In genomic region chr17:1431631-1432104, GRCh38 we compare ENCODE assay signal across 22 cellular contexts. TPM values are rescaled to one million over a fixed set of nuclear protein-coding genes. Genes with fewer than 3 reads are reported as not detected.
DNase-seq lines count a peak whose midpoint lies in the region; ATAC-seq and TF ChIP-seq lines count a peak whose summit lies in the region.
"Had no signal": no experiment of that assay in that cellular context is flagged by ENCODE, and none has a peak within 500 bp of the region (broad histone marks: within the 10 kb centered on the region; RNA-seq: fewer than 3 reads in every experiment).

No MANE protein-coding gene starts in this region.

- H3K27me3 Mint-ChIP-seq in HFFc6 (ENCODE audit: insufficient read depth) (peaks cover 2% of the 10 kb centered on the region), memory B cell (no peaks in the 10 kb centered on the region)
- H3K27me3 Mint-ChIP-seq: activated CD4-positive, alpha-beta T cell treated with anti-CD3 and anti-CD28 coated beads, Interleukin-2, amount 10 ng/mL, durations not matched to agents 24 days and 14 days had no signal

- H3K4me3 ChIP-seq in GM06990 (replicated peaks; ENCODE audit: low read depth, low read length) = no peak overlapping the region
- H3K4me3 ChIP-seq: cardiac muscle cell, gastrocnemius medialis, mucosa of descending colon, spleen, tibial artery had no signal

- H3K4me3 Mint-ChIP-seq in HFFc6 (no peak overlapping the region), memory B cell (no peak overlapping the region)
- H3K4me3 Mint-ChIP-seq: activated CD4-positive, alpha-beta T cell treated with anti-CD3 and anti-CD28 coated beads, Interleukin-2, amount 10 ng/mL, durations not matched to agents 24 days and 14 days; activated T-helper 1 cell treated with anti-CD3 and anti-CD28 coated beads, Interleukin-12 subunit alpha, Interleukin-12 subunit beta, Interleukin-2, Interleukin-4 antibody, amounts not matched to agents 30 ng/mL and 10 ng/mL and 1 ng/mL, durations not matched to agents 14 hours and 24 hours and 36 hours had no signal

- H3K27ac Mint-ChIP-seq in HFFc6 (peak overlapping the region; percentile 40; the same call in 1 of the 2 replicates), memory B cell (peak overlapping the region; percentile 69)
- H3K27ac Mint-ChIP-seq: activated CD4-positive, alpha-beta T cell treated with anti-CD3 and anti-CD28 coated beads, Interleukin-2, amount 10 ng/mL, durations not matched to agents 24 days and 14 days; activated T-helper 1 cell treated with anti-CD3 and anti-CD28 coated beads, Interleukin-12 subunit alpha, Interleukin-12 subunit beta, Interleukin-2, Interleukin-4 antibody, amounts not matched to agents 30 ng/mL and 10 ng/mL and 1 ng/mL, durations not matched to agents 14 hours and 24 hours and 36 hours had no signal

- H3K9me3 Mint-ChIP-seq in HFFc6 = no peaks in the 10 kb centered on the region
- no peaks in the 10 kb centered on the region for H3K9me3 Mint-ChIP-seq in memory B cell
- H3K9me3 Mint-ChIP-seq: activated CD4-positive, alpha-beta T cell treated with anti-CD3 and anti-CD28 coated beads, Interleukin-2, amount 10 ng/mL, durations not matched to agents 24 days and 14 days; activated T-helper 1 cell treated with anti-CD3 and anti-CD28 coated beads, Interleukin-12 subunit alpha, Interleukin-12 subunit beta, Interleukin-2, Interleukin-4 antibody, amounts not matched to agents 30 ng/mL and 10 ng/mL and 1 ng/mL, durations not matched to agents 14 hours and 24 hours and 36 hours had no signal

- peaks cover 26% of the 10 kb centered on the region for H3K4me1 Mint-ChIP-seq in HFFc6 (ENCODE audit: low read depth)
- peaks cover 12% of the 10 kb centered on the region for H3K4me1 Mint-ChIP-seq in memory B cell

- peak; percentile 89 to 93 for ATAC-seq in activated CD4-positive, CD25-positive, alpha-beta regulatory T cell treated with anti-CD3 and anti-CD28 coated beads, Interleukin-2, amount 50 U/mL, for 24 hours
- no peak for ATAC-seq in memory B cell (ENCODE audit: low read depth)
- ATAC-seq in GM18505 (IDR thresholded peaks at IDR 0.05; ENCODE audit: unreplicated experiment) = no peak
- ATAC-seq: gastrocnemius medialis, HepG2, mucosa of descending colon had no signal

- H3K36me3 Mint-ChIP-seq in HFFc6 (ENCODE audit: low read depth) (peaks cover 35% of the 10 kb centered on the region), memory B cell (peaks cover 20% of the 10 kb centered on the region)

- no peak for DNase-seq in activated CD4-positive, CD25-positive, alpha-beta regulatory T cell (lab: John Stamatoyannopoulos, UW)
- DNase-seq in GM06990 (ENCODE audit: extremely low read depth, insufficient read length) (peak; percentile 70), HFFc6 (no peak), memory B cell (ENCODE audit: low spot score in 2 of 2) (no peak), ureter (ENCODE audit: low spot score) (no peak), NCI-H146 (lab: John Stamatoyannopoulos, UW) (no peak)
- DNase-seq: 8988T; activated CD4-positive, alpha-beta T cell treated with anti-CD3 and anti-CD28 coated beads, Interleukin-2, amount 10 ng/mL, durations not matched to agents 24 days and 14 days; DMS79 treated with DMSO at 0.1 percent for 48 hours; erythroblast; gastrocnemius medialis; mucosa of descending colon; NCI-H1694 treated with DMSO at 0.1 percent for 48 hours; NCI-H446 treated with DMSO at 0.1 percent for 48 hours; RPMI8226; spleen; tibial artery had no signal

- H3K36me3 ChIP-seq in GM06990 (ENCODE audit: control insufficient read depth, insufficient read depth, low read length) = peaks cover 17% of the 10 kb centered on the region

- TF ChIP-seq POLR2A in GM18505 (IDR thresholded peaks at IDR 0.05; ENCODE audit: borderline replicate concordance, extremely low read depth, insufficient read depth, insufficient read length) = no peak

- TF ChIP-seq CTCF in GM06990 (IDR thresholded peaks at IDR 0.05; ENCODE audit: insufficient read depth, low read length, poor library complexity, severe bottlenecking) = no peak
- TF ChIP-seq CTCF in HFFc6 (IDR thresholded peaks at IDR 0.05) = no peak

- no peaks in the 10 kb centered on the region for H3K27me3 ChIP-seq in GM06990 (replicated peaks; ENCODE audit: control insufficient read depth, insufficient read depth, low read length)
- H3K27me3 ChIP-seq: cardiac muscle cell, gastrocnemius medialis, spleen, tibial artery had no signal

RNA-seq across cellular contexts. Expression of gene CRK, which starts 24.4 kb away (rescaled TPM):
- total RNA-seq in HFFc6 (2021; fragmentation: NEBNext Ultra II Directional; extraction: Animal tissue kit (Norgen Biotek cat#: 25700)) = 10 to 100 TPM; 71.1 to 83.1 (median 77.5) TPM
- 49.6 TPM for total RNA-seq in ureter

RNA-seq across cellular contexts. Expression of gene YWHAE, which starts 31.6 kb away (rescaled TPM):
- total RNA-seq in HFFc6 (2021; fragmentation: NEBNext Ultra II Directional; extraction: Animal tissue kit (Norgen Biotek cat#: 25700)) = 100 to 1,000 TPM; 713 to 967 (median 844) TPM
- 492 TPM for total RNA-seq in ureter

Comparison
In these comparisons a context has a peak if more than half of its experiments do, and no peak if none do; other contexts are left out.
1. ATAC-seq: peak in activated CD4-positive, CD25-positive, alpha-beta regulatory T cell treated with anti-CD3 and anti-CD28 coated beads, Interleukin-2, amount 50 U/mL, for 24 hours (2 of 2); none in memory B cell (single experiment) and GM18505 (single experiment).